In genomic region chrX:55489315-55490009, GRCh38 we compare ENCODE assay signal across 8 cellular contexts. TPM values are rescaled to one million over a fixed set of nuclear protein-coding genes. Genes with fewer than 3 reads are reported as not detected.
DNase-seq lines count a peak whose midpoint lies in the region; ATAC-seq and TF ChIP-seq lines count a peak whose summit lies in the region.

USP51 (minus strand) TSS chrX:55489848; CDS start chrX:55488939, 909 bp downstream.

- WGBS in SK-N-SH (ENCODE audit: low lambda C conversion rate), result 3% methylated on average over 29 of the region's 34 CpGs

- peak within 1 kb of the TSS; percentile 64 to 77 (median 71) for H3K4me3 ChIP-seq in BLaER1 treated with 17β-estradiol and CSF1 and Interleukin-3, amounts not matched to agents 10 nM and 100 nM
- peak within 1 kb of the TSS; percentile 63 to 73 for H3K4me3 ChIP-seq in SK-N-SH (ENCODE audit: low read depth in 2 of 2, low read length in 1 of 2)

- peaks cover 14% of the 10 kb centered on the region for H3K4me1 Mint-ChIP-seq in central memory CD8-positive, alpha-beta T cell

- H3K4me3 Mint-ChIP-seq in central memory CD8-positive, alpha-beta T cell, result peak within 1 kb of the TSS; percentile 94

- H3K27ac Mint-ChIP-seq in central memory CD8-positive, alpha-beta T cell (ENCODE audit: low read depth), result peak within 1 kb of the TSS; percentile 92

- CTCF ChIA-PET in SK-N-SH (lab: Yijun Ruan, JAX), result interaction anchor here (0.9 to 1.3 kb wide), 2 partner anchors 37 to 228 kb away, joined by 4 to 5 read pairs; partner anchors contain the start of genes MAGEH1 and RRAGB

- no peaks in the 10 kb centered on the region for H3K36me3 ChIP-seq in BLaER1 treated with 17β-estradiol and CSF1 and Interleukin-3, amounts not matched to agents 10 nM and 100 nM
- H3K36me3 ChIP-seq in SK-N-SH (replicated peaks in 1 of 2; ENCODE audit: control insufficient read depth in 1 of 2, insufficient read depth in 2 of 2, low read length in 1 of 2), result no peaks in the 10 kb centered on the region

- TF ChIP-seq RAD21 in SK-N-SH (IDR thresholded peaks at IDR 0.05; ENCODE audit: low read length), result no peak

- DNase-seq in SK-N-SH (peak; percentile 60), iris pigment epithelial cell (ENCODE audit: low read depth) (peak; percentile 26), smooth muscle cell of the brain vasculature (ENCODE audit: low read depth, low spot score) (peak; percentile 23), NCI-H2029 (lab: John Stamatoyannopoulos, UW) (no peak)
- DNase-seq in central memory CD8-positive, alpha-beta T cell (ENCODE audit: low spot score in 2 of 2), result no peak

- POLR2A ChIA-PET in SK-N-SH (lab: Yijun Ruan, JAX), result interaction anchor here (1.6 kb wide), 1 partner anchor 38 kb away, joined by 6 read pairs; the partner anchor contains the start of gene MAGEH1

- no peaks in the 10 kb centered on the region for H3K9me2 ChIP-seq in SK-N-SH

- no peaks in the 10 kb centered on the region for H3K9me3 Mint-ChIP-seq in central memory CD8-positive, alpha-beta T cell

- no peaks in the 10 kb centered on the region for H3K27me3 Mint-ChIP-seq in central memory CD8-positive, alpha-beta T cell

- H3F3A ChIP-seq in SK-N-SH (replicated peaks; ENCODE audit: insufficient read depth), result no peaks in the 10 kb centered on the region

- no peaks in the 10 kb centered on the region for H3K79me2 ChIP-seq in SK-N-SH (ENCODE audit: insufficient read depth)

- peaks cover 27 to 50% (median 44%) of the 10 kb centered on the region in 11 experiments; a peak in 20 of 22 replicates for H3K27me3 ChIP-seq in BLaER1 treated with 17β-estradiol and CSF1 and Interleukin-3, amounts not matched to agents 10 nM and 100 nM
- H3K27me3 ChIP-seq in SK-N-SH (ENCODE audit: insufficient read depth), result no peaks in the 10 kb centered on the region; the same call in 1 of the 2 replicates

- peak within 1 kb of the TSS; percentile 77 to 96 (median 82) for H3K27ac ChIP-seq in BLaER1 treated with 17β-estradiol and CSF1 and Interleukin-3, amounts not matched to agents 10 nM and 100 nM
- peak within 1 kb of the TSS; percentile 54 to 77; a peak in 3 of 4 replicates for H3K27ac ChIP-seq in SK-N-SH (ENCODE audit: low read depth in 2 of 2, low read length in 1 of 2)

- peak within 1 kb of the TSS; percentile 74 to 94 (median 83) for H3K9ac ChIP-seq in BLaER1 treated with 17β-estradiol and CSF1 and Interleukin-3, amounts not matched to agents 10 nM and 100 nM
- peak within 1 kb of the TSS; percentile 67 for H3K9ac ChIP-seq in SK-N-SH

- TF ChIP-seq EP300 in SK-N-SH (IDR thresholded peaks at IDR 0.05; ENCODE audit: borderline replicate concordance in 1 of 2, low read depth in 1 of 2, low read length in 1 of 2), result no peak

- peaks cover 1% of the 10 kb centered on the region for H3K36me3 Mint-ChIP-seq in central memory CD8-positive, alpha-beta T cell (ENCODE audit: insufficient read depth)

- H3K4me2 ChIP-seq in BLaER1 treated with 17β-estradiol and CSF1 and Interleukin-3, amounts not matched to agents 10 nM and 100 nM, result peak within 1 kb of the TSS; percentile 54 to 74 (median 67)
- peak within 1 kb of the TSS; percentile 90 for H3K4me2 ChIP-seq in SK-N-SH

- 0 out of 22 replicates have a peak, but pooled peaks cover 0 to 10% (median 0%) of the 10 kb centered on the region in 11 experiments for H3K9me3 ChIP-seq in BLaER1 treated with 17β-estradiol and CSF1 and Interleukin-3, amounts not matched to agents 10 nM and 100 nM (replicated peaks in 1 of 11)
- no peaks in the 10 kb centered on the region for H3K9me3 ChIP-seq in SK-N-SH

- H2AFZ ChIP-seq in SK-N-SH (ENCODE audit: low read depth), result peak within 1 kb of the TSS; percentile 89

- peak; percentile 30 for ATAC-seq in GM18873 (IDR thresholded peaks at IDR 0.05; ENCODE audit: low FRiP score, unreplicated experiment)
- peak; percentile 50 for ATAC-seq in HG03135 (IDR thresholded peaks at IDR 0.05; ENCODE audit: unreplicated experiment)
- peak; percentile 60 for ATAC-seq in central memory CD8-positive, alpha-beta T cell (replicated peaks; ENCODE audit: extremely low read depth, poor library complexity, severe bottlenecking)

- H4K20me1 ChIP-seq in BLaER1 treated with 17β-estradiol and CSF1 and Interleukin-3, amounts not matched to agents 10 nM and 100 nM, result no peaks in the 10 kb centered on the region
- no peaks in the 10 kb centered on the region for H4K20me1 ChIP-seq in SK-N-SH (ENCODE audit: insufficient read depth)

- TF ChIP-seq CTCF in SK-N-SH (IDR thresholded peaks at IDR 0.05), result peak; percentile 11; the same call in 1 of the 2 replicates

- peaks cover 0 to 17% (median 13%) of the 10 kb centered on the region in 10 experiments; a peak in 13 of 20 replicates for H3K4me1 ChIP-seq in BLaER1 treated with 17β-estradiol and CSF1 and Interleukin-3, amounts not matched to agents 10 nM and 100 nM
- no peaks in the 10 kb centered on the region; a peak in 1 of 4 replicates for H3K4me1 ChIP-seq in SK-N-SH (ENCODE audit: control insufficient read depth in 1 of 2, insufficient read depth in 2 of 2, low read depth in 1 of 2, low read length in 1 of 2)

TF ChIP-seq in SK-N-SH, 30 proteins besides CTCF, POLR2A, EP300 and RAD21:
- TF ChIP-seq RFX5 (IDR thresholded peaks at IDR 0.05; ENCODE audit: low read length) (no peak), MXI1 (IDR thresholded peaks at IDR 0.05; ENCODE audit: low read depth, low read length) (no peak), SIN3A (IDR thresholded peaks at IDR 0.05; ENCODE audit: borderline replicate concordance, low read depth, low read length) (no peak), FOSL2 (IDR thresholded peaks at IDR 0.05; ENCODE audit: borderline replicate concordance, low read depth) (no peak), JUND (IDR thresholded peaks at IDR 0.05) (no peak), SMC3 (IDR thresholded peaks at IDR 0.05; ENCODE audit: low read depth, low read length) (no peak), FOXJ3 (CRISPR knock-in tag; IDR thresholded peaks at IDR 0.05) (no peak), YY1 (IDR thresholded peaks at IDR 0.05; ENCODE audit: low read depth) (0 out of 2 replicates have a peak, but pooled peaks have one; percentile 23), USF2 (IDR thresholded peaks at IDR 0.05; ENCODE audit: borderline replicate concordance, low read depth, low read length) (no peak), GABPA (IDR thresholded peaks at IDR 0.05; ENCODE audit: low read depth) (peak; percentile 20; the same call in 1 of the 2 replicates), GATA2 (CRISPR knock-in tag; IDR thresholded peaks at IDR 0.05) (no peak), EZH2phosphoT487 (IDR thresholded peaks at IDR 0.05; ENCODE audit: borderline replicate concordance, low read depth) (no peak)

RNA-seq across cellular contexts. Expression of gene USP51, which starts in this region (rescaled TPM):
- 0.36 and 0.70 TPM in 2 replicates for polyA plus RNA-seq in SK-N-SH (2012; rRNA removed)
- polyA plus RNA-seq in SK-N-SH (2012; cell fraction: cytosol; rRNA removed), result 0.23 and 0.60 TPM in 2 replicates
- polyA plus RNA-seq in SK-N-SH (2012; cell fraction: nucleus; rRNA removed), result 0.42 and 0.81 TPM in 2 replicates

Comparison
In these comparisons a context has a peak if more than half of its experiments do, and no peak if none do; other contexts are left out.
1. Peak in DNase-seq, H3K4me3 ChIP-seq, H3K27ac ChIP-seq, H3K9ac ChIP-seq and H3K4me2 ChIP-seq in SK-N-SH; RNA of the gene not detected or under 1 TPM.
2. DNase-seq: peak in iris pigment epithelial cell (single experiment) and smooth muscle cell of the brain vasculature (single experiment); none in central memory CD8-positive, alpha-beta T cell (0 of 2) and NCI-H2029 (single experiment).
3. Peak in every context shown above with its lines, with median percentiles within 50 percentile points of each other: ATAC-seq.